ENCODE assay signal across 18 cellular contexts in the genomic region with DNA sequence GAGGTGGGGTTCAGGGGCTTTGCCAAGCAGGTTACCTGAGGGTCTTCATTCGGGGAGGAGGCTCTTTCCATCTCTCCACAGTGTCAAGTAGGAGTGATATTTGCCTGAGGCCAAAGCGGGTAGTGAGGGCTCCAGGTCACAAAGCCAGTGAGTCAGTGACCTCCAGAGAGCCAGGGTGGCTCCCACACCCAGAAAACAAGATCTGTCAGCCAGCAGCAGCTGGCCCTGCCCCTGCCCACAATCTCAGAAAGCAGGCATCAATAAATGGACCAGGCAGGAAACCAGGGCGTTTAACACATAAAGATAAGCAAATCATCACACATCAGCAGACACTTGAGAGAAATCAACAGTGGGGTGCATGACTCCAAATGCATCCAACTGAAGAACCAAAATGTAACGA.
DNase-seq lines count a peak whose midpoint lies in the region; ATAC-seq and TF ChIP-seq lines count a peak whose summit lies in the region.
"Had no signal": no experiment of that assay in that cellular context is flagged by ENCODE, and none has a peak within 500 bp of the region (broad histone marks: within the 10 kb centered on the region; RNA-seq: fewer than 3 reads in every experiment).

No MANE protein-coding gene starts in this region.

- peaks cover 26% of the 10 kb centered on the region for H3K27me3 Mint-ChIP-seq in osteocyte (ENCODE audit: unreplicated experiment)
- H3K27me3 Mint-ChIP-seq in effector memory CD8-positive, alpha-beta T cell: peaks cover 0 to 19% of the 10 kb centered on the region in 2 donors

- no peak overlapping the region for H3K4me3 Mint-ChIP-seq in osteocyte (ENCODE audit: unreplicated experiment)
- H3K4me3 Mint-ChIP-seq in effector memory CD8-positive, alpha-beta T cell: no peak overlapping the region
- H3K4me3 Mint-ChIP-seq: H9 had no signal

- in situ Hi-C loops in KBM-7 (cut with MboI; ENCODE audit: low pct_unique_long_range_greater_than_20kb, low sequenced_read_pairs): no loop called here

- no peak overlapping the region for H3K4me3 ChIP-seq in aorta (ENCODE audit: low read length in 2 of 2)
- H3K4me3 ChIP-seq: GM12878, MG63, Peyer's patch, SJSA1 had no signal

- H3K36me3 ChIP-seq in aorta (ENCODE audit: control insufficient read depth in 1 of 2, insufficient read depth in 2 of 2, low read length in 1 of 2): no peaks in the 10 kb centered on the region
- H3K36me3 ChIP-seq: MG63, Peyer's patch, SJSA1 had no signal

- H3K4me1 ChIP-seq in aorta (ENCODE audit: control insufficient read depth in 1 of 2, insufficient read depth in 2 of 2, low read length in 2 of 2): no peaks in the 10 kb centered on the region
- H3K4me1 ChIP-seq: Peyer's patch had no signal

- no peaks in the 10 kb centered on the region for H3K9me3 Mint-ChIP-seq in osteocyte (ENCODE audit: unreplicated experiment)
- no peaks in the 10 kb centered on the region for H3K9me3 Mint-ChIP-seq in effector memory CD8-positive, alpha-beta T cell
- H3K9me3 Mint-ChIP-seq: H9 had no signal

- ATAC-seq in aorta (ENCODE audit: low FRiP score) (no peak), HG03039 (IDR thresholded peaks at IDR 0.05; ENCODE audit: unreplicated experiment) (no peak)
- no peak for ATAC-seq in effector memory CD8-positive, alpha-beta T cell (replicated peaks)
- ATAC-seq: GM12878 had no signal

- no peaks in the 10 kb centered on the region for H3K27me3 ChIP-seq in aorta (ENCODE audit: control insufficient read depth in 1 of 2, insufficient read depth in 2 of 2, low read length in 1 of 2)
- H3K27me3 ChIP-seq: MG63, Peyer's patch had no signal

- 47 to 60% methylated on average over 4 of the region's 4 CpGs for WGBS in aorta, 2 donors

- no peaks in the 10 kb centered on the region for H3K36me3 Mint-ChIP-seq in osteocyte (ENCODE audit: unreplicated experiment)
- H3K36me3 Mint-ChIP-seq in effector memory CD8-positive, alpha-beta T cell (ENCODE audit: insufficient read depth): peaks cover 3% of the 10 kb centered on the region

- TF ChIP-seq CTCF in osteocyte (IDR thresholded peaks at IDR 0.05): no peak

- H3K27ac ChIP-seq in aorta (ENCODE audit: low read depth in 1 of 2, low read length in 2 of 2): no peak overlapping the region
- H3K27ac ChIP-seq: 22Rv1, Peyer's patch, SJSA1 had no signal

- no peaks in the 10 kb centered on the region for H3K9me3 ChIP-seq in aorta (ENCODE audit: control insufficient read depth, low read length)
- H3K9me3 ChIP-seq: MG63, Peyer's patch, SJSA1 had no signal

- H3K4me1 Mint-ChIP-seq in osteocyte (ENCODE audit: unreplicated experiment): peaks cover 2% of the 10 kb centered on the region
- peaks cover 3 to 4% of the 10 kb centered on the region in 2 donors for H3K4me1 Mint-ChIP-seq in effector memory CD8-positive, alpha-beta T cell (ENCODE audit: low read depth in 2 of 2)

- intact Hi-C loops in aorta (cut with DNase I): no loop called here

- H3K27ac Mint-ChIP-seq in osteocyte (ENCODE audit: unreplicated experiment): no peak overlapping the region
- no peak overlapping the region for H3K27ac Mint-ChIP-seq in effector memory CD8-positive, alpha-beta T cell
- H3K27ac Mint-ChIP-seq: H9 had no signal

- peak; percentile 35 for DNase-seq in NCI-H748 (lab: John Stamatoyannopoulos, UW; ENCODE audit: unreplicated experiment)
- no peak for DNase-seq in NCI-H748 treated with DMSO at 0.1 percent for 48 hours (lab: John Stamatoyannopoulos, UW)
- DNase-seq in KBM-7: peak; percentile 59
- DNase-seq in UCSD-AML1 (lab: John Stamatoyannopoulos, UW; ENCODE audit: unreplicated experiment): peak; percentile 42
- DNase-seq in osteocyte (ENCODE audit: extremely low spot score, unreplicated experiment): peak; percentile 70
- DNase-seq in aorta: no peak
- DNase-seq in effector memory CD8-positive, alpha-beta T cell: no peak
- DNase-seq: EL, H9, MG63, NCI-H1092 treated with DMSO at 0.1 percent for 48 hours, NCI-H1694, NCI-H774, Peyer's patch had no signal

Comparison
In these comparisons a context has a peak if more than half of its experiments do, and no peak if none do; other contexts are left out.
1. DNase-seq: peak in NCI-H748 (single experiment), KBM-7 (single experiment), UCSD-AML1 (single experiment) and osteocyte (single experiment); none in NCI-H748 treated with DMSO at 0.1 percent for 48 hours (single experiment), aorta (0 of 2) and effector memory CD8-positive, alpha-beta T cell (0 of 3).